Comparison of ENCODE assay signal across 8 cellular contexts in the genomic region with DNA sequence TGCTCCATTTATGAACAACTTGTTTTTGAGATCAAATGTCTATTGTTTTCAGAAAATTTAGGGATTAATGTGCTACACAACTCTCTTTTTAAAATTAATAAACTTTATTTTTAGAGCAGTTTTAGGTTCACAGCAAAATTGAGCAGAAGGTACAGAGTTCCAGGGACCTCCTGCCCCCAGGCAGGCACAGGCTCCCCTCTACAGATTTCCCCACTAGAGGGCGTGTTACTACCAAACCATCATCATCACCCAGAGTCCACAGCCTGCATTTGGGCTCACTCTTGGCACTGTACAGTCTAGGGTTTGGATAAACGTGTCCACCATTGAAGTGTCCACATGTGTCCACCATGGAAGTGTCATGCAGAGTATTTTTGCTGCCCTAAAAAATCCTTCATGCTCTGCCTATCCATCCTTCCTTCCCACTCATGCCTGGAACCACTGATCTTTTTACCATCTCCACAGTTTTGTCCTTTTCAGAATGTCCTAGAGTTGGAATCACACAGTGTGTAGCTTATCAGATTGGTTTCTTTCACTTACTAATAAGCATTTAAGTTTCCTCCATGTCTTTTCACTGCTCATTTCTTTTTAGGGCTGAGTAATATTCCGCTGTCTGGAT.
DNase-seq lines count a peak whose midpoint lies in the region; ATAC-seq and TF ChIP-seq lines count a peak whose summit lies in the region.

No MANE protein-coding gene starts in this region.

- peaks cover 8% of the 10 kb centered on the region; the same call in 1 of the 2 replicates for H3K9me3 ChIP-seq in DOHH2 (ENCODE audit: control insufficient read depth, insufficient read depth, low read length)
- H3K9me3 ChIP-seq in heart left ventricle: peaks cover 0 to 32% (median 6%) of the 10 kb centered on the region in 12 donors

- no peak for TF ChIP-seq POLR2A in heart left ventricle (IDR thresholded peaks at IDR 0.05)

- no peaks in the 10 kb centered on the region for H3K36me3 Mint-ChIP-seq in activated T-cell treated with anti-CD3 and anti-CD28 coated beads, Interleukin-2, amount 50 U/mL, for 24 hours (ENCODE audit: low read depth)

- H3K9me3 Mint-ChIP-seq in activated T-cell treated with anti-CD3 and anti-CD28 coated beads, Interleukin-2, amount 50 U/mL, for 24 hours: peaks cover 15% of the 10 kb centered on the region

- TF ChIP-seq CTCF in DOHH2 (IDR thresholded peaks at IDR 0.05; ENCODE audit: low read depth, low read length, poor library complexity, severe bottlenecking): peak; percentile 79
- peak; percentile 22 to 65 (median 41) for TF ChIP-seq CTCF in heart left ventricle (IDR thresholded peaks at IDR 0.05)

- DNase-seq in M059J (ENCODE audit: low read depth) (peak; percentile 37), heart left ventricle (no peak), NCI-H446 treated with DMSO at 0.1 percent for 48 hours (lab: John Stamatoyannopoulos, UW) (no peak), UCSD-AML1 (lab: John Stamatoyannopoulos, UW; ENCODE audit: unreplicated experiment) (no peak)
- DNase-seq in activated T-cell treated with anti-CD3 and anti-CD28 coated beads, Interleukin-2, amount 50 U/mL, for 24 hours: peak; percentile 49
- peak; percentile 20 for DNase-seq in stimulated activated CD8-positive, alpha-beta memory T cell treated with anti-CD3 and anti-CD28 coated beads, Interleukin-15, amount 100 ng/mL, for 1 hour (ENCODE audit: low read depth)

- H3K27me3 ChIP-seq in DOHH2 (ENCODE audit: control insufficient read depth, low read length) (peaks cover 13% of the 10 kb centered on the region), heart left ventricle (peaks cover 0 to 12% (median 2%) of the 10 kb centered on the region in 9 donors)

- intact Hi-C loops in heart left ventricle (cut with DNase I): no loop called here

- peaks cover 21% of the 10 kb centered on the region for H3K27me3 Mint-ChIP-seq in activated T-cell treated with anti-CD3 and anti-CD28 coated beads, Interleukin-2, amount 50 U/mL, for 24 hours

- H3K27ac Mint-ChIP-seq in activated T-cell treated with anti-CD3 and anti-CD28 coated beads, Interleukin-2, amount 50 U/mL, for 24 hours: no peak overlapping the region

- no peak overlapping the region for H3K4me2 ChIP-seq in DOHH2 (ENCODE audit: low read length)

- no peaks in the 10 kb centered on the region for H4K20me1 ChIP-seq in DOHH2 (ENCODE audit: control insufficient read depth, insufficient read depth, low read depth, low read length)

- H3K79me2 ChIP-seq in DOHH2 (ENCODE audit: control insufficient read depth, low read length): no peaks in the 10 kb centered on the region

- H3K4me3 Mint-ChIP-seq in activated T-cell treated with anti-CD3 and anti-CD28 coated beads, Interleukin-2, amount 50 U/mL, for 24 hours: no peak overlapping the region

- H3K4me1 ChIP-seq in DOHH2 (ENCODE audit: control insufficient read depth, low read length): no peaks in the 10 kb centered on the region
- H3K4me1 ChIP-seq in heart left ventricle: no peaks in the 10 kb centered on the region

- no peaks in the 10 kb centered on the region for H3K4me1 Mint-ChIP-seq in activated T-cell treated with anti-CD3 and anti-CD28 coated beads, Interleukin-2, amount 50 U/mL, for 24 hours (ENCODE audit: low read depth)

- H3K36me3 ChIP-seq in DOHH2 (ENCODE audit: control insufficient read depth, low read length): no peaks in the 10 kb centered on the region
- no peaks in the 10 kb centered on the region for H3K36me3 ChIP-seq in heart left ventricle

- no peaks in the 10 kb centered on the region for H3K9me2 ChIP-seq in DOHH2 (replicated peaks; ENCODE audit: control insufficient read depth, low read length)

- ATAC-seq in GM21390 (IDR thresholded peaks at IDR 0.05; ENCODE audit: unreplicated experiment) (peak; percentile 79), heart left ventricle (peak in 1 of 4 donors; percentile 36)

- H3K4me3 ChIP-seq in DOHH2 (ENCODE audit: low read length): no peak overlapping the region
- H3K4me3 ChIP-seq in heart left ventricle: no peak overlapping the region

- no peaks in the 10 kb centered on the region for H3F3A ChIP-seq in DOHH2 (ENCODE audit: control insufficient read depth, insufficient read depth)

- WGBS in heart left ventricle, 4 donors: 32 to 35% (median 33%) methylated on average over 3 of the region's 3 CpGs

- H3K27ac ChIP-seq in DOHH2 (ENCODE audit: low read depth, low read length): no peak overlapping the region
- H3K27ac ChIP-seq in heart left ventricle: no peak overlapping the region

Comparison
In these comparisons a context has a peak if more than half of its experiments do, and no peak if none do; other contexts are left out.
1. DNase-seq: peak in M059J (single experiment), activated T-cell treated with anti-CD3 and anti-CD28 coated beads, Interleukin-2, amount 50 U/mL, for 24 hours (single experiment) and stimulated activated CD8-positive, alpha-beta memory T cell treated with anti-CD3 and anti-CD28 coated beads, Interleukin-15, amount 100 ng/mL, for 1 hour (single experiment); none in heart left ventricle (0 of 5), NCI-H446 treated with DMSO at 0.1 percent for 48 hours (single experiment) and UCSD-AML1 (single experiment).